ENCODE assay signal across 8 cellular contexts in genomic region chr1:43549921-43550597, GRCh38. TPM values are rescaled to one million over a fixed set of nuclear protein-coding genes. Genes with fewer than 3 reads are reported as not detected.
DNase-seq lines count a peak whose midpoint lies in the region; ATAC-seq and TF ChIP-seq lines count a peak whose summit lies in the region.

No MANE protein-coding gene starts in this region.

- DNase-seq in cardiac muscle cell (ENCODE audit: low read depth in 1 of 2, low spot score in 1 of 2) (peak; percentile 30 to 66), cardiac septum (ENCODE audit: low spot score) (no peak), iPS-NIHi7 (ENCODE audit: extremely low spot score) (peak; percentile 94)
- DNase-seq in activated CD8-positive, alpha-beta memory T cell treated with anti-CD3 and anti-CD28 coated beads, Interleukin-2, amount 50 U/mL, for 48 hours: peak; percentile 57
- DNase-seq in stimulated activated naive CD4-positive, alpha-beta T cell treated with Interleukin-2 at 50 U/mL for 16 hours (lab: John Stamatoyannopoulos, UW): no peak

- no peak overlapping the region for H3K9ac ChIP-seq in stomach smooth muscle (ENCODE audit: low read length in 2 of 2)

- peak overlapping the region; percentile 12 for H3K4me3 ChIP-seq in cardiac muscle cell
- peak overlapping the region in 1 of 2 donors; percentile 63 for H3K4me3 ChIP-seq in stomach smooth muscle (ENCODE audit: low read length in 2 of 2)

- intact Hi-C loops in cardiac septum (cut with DNase I): no loop called here

- H3K9me3 ChIP-seq in cardiac muscle cell (ENCODE audit: low read depth) (no peaks in the 10 kb centered on the region), stomach smooth muscle (ENCODE audit: control insufficient read depth in 2 of 2, low read length in 2 of 2) (no peaks in the 10 kb centered on the region)

- ATAC-seq in GM19023 (IDR thresholded peaks at IDR 0.05; ENCODE audit: unreplicated experiment) (no peak), GM21717 (IDR thresholded peaks at IDR 0.05; ENCODE audit: unreplicated experiment) (no peak)

- peaks cover 35% of the 10 kb centered on the region for H3K4me1 ChIP-seq in cardiac muscle cell (ENCODE audit: low read depth)
- peaks cover 30% of the 10 kb centered on the region for H3K4me1 ChIP-seq in stomach smooth muscle (ENCODE audit: control insufficient read depth, insufficient read depth, low read length)

- H3K27ac ChIP-seq in cardiac muscle cell: no peak overlapping the region
- H3K27ac ChIP-seq in stomach smooth muscle (ENCODE audit: low read length): peak overlapping the region; percentile 11

- no peaks in the 10 kb centered on the region for H3K36me3 ChIP-seq in cardiac muscle cell
- peaks cover 14 to 17% of the 10 kb centered on the region in 2 donors for H3K36me3 ChIP-seq in stomach smooth muscle (ENCODE audit: control insufficient read depth in 2 of 2, insufficient read depth in 2 of 2, low read length in 2 of 2)

- H3K27me3 ChIP-seq in cardiac muscle cell (no peaks in the 10 kb centered on the region), stomach smooth muscle (ENCODE audit: control insufficient read depth in 1 of 2, insufficient read depth in 2 of 2, low read length in 2 of 2) (no peaks in the 10 kb centered on the region)

- no peak for TF ChIP-seq CTCF in cardiac muscle cell (IDR thresholded peaks at IDR 0.05; ENCODE audit: low read depth, low read length)

RNA-seq across cellular contexts. Expression of gene PTPRF, which starts 19.4 kb away (rescaled TPM):
- 33.9 and 72.8 TPM in 2 replicates for total RNA-seq in cardiac muscle cell
- polyA plus RNA-seq in cardiac muscle cell: 44.1 and 70.9 TPM in 2 replicates
- total RNA-seq in cardiac septum: 9.1 TPM

Comparison
In these comparisons a context has a peak if more than half of its experiments do, and no peak if none do; other contexts are left out.
1. DNase-seq: peak in cardiac muscle cell (2 of 2), activated CD8-positive, alpha-beta memory T cell treated with anti-CD3 and anti-CD28 coated beads, Interleukin-2, amount 50 U/mL, for 48 hours (single experiment) and iPS-NIHi7 (single experiment); none in cardiac septum (single experiment) and stimulated activated naive CD4-positive, alpha-beta T cell treated with Interleukin-2 at 50 U/mL for 16 hours (single experiment).